ENCODE assay signal across 1 cellular context in the genomic region with DNA sequence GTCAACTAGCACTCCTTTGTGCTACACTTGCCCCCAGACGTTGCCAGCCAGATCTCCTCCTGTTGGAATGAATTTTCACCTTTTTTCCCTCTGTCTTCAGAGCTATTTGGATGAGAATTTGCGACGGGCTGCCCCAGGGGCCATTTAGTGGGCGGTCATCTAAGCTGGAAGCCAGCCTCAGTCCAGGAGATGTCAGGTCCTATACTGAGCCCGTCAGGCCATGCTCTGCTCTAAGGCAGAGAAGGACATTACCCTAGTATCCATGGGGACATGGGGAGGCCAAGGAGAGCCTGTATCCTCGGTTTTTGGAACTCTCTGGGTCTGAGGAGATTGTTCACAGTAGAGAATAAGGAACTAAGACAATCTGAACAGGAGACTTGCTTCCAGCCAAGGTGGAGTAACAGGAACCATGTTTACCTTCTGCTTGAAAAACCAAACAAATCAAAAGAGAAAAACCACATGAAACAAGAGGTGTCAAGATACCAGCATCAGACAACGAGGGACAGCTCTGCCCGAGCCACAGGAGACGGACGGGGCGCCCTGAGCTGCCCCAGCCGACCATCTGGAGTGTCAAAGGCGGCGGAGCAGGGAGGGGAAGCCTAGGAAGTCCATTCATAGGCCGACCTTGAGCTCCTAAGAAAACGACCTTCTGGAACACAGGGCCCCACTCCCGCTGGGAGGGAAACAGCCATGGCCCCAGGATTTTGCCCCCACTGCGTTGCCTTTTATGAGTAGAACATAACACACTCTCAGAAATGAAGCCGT.
TF ChIP-seq lines count a peak whose summit lies in the region.

No MANE protein-coding gene starts in this region.

TF ChIP-seq in IMR-90, 13 proteins besides CTCF, POLR2A, EP300 and RAD21:
- TF ChIP-seq, protein P1, sequence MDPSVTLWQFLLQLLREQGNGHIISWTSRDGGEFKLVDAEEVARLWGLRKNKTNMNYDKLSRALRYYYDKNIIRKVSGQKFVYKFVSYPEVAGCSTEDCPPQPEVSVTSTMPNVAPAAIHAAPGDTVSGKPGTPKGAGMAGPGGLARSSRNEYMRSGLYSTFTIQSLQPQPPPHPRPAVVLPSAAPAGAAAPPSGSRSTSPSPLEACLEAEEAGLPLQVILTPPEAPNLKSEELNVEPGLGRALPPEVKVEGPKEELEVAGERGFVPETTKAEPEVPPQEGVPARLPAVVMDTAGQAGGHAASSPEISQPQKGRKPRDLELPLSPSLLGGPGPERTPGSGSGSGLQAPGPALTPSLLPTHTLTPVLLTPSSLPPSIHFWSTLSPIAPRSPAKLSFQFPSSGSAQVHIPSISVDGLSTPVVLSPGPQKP (IDR thresholded peaks at IDR 0.05; ENCODE audit: borderline replicate concordance, low read depth, low read length): no peak
- TF ChIP-seq CEBPB (IDR thresholded peaks at IDR 0.05; ENCODE audit: low read depth, low read length) (no peak), RCOR1 (IDR thresholded peaks at IDR 0.05; ENCODE audit: insufficient replicate concordance, low read length) (no peak), NFE2L2 (IDR thresholded peaks at IDR 0.05; ENCODE audit: low read depth, low read length) (no peak), FOS (IDR thresholded peaks at IDR 0.05; ENCODE audit: low read depth, low read length) (no peak), RFX5 (IDR thresholded peaks at IDR 0.05; ENCODE audit: low read depth, low read length) (no peak), BHLHE40 (IDR thresholded peaks at IDR 0.05; ENCODE audit: low read depth, low read length) (no peak), MAZ (IDR thresholded peaks at IDR 0.05; ENCODE audit: borderline replicate concordance, low read depth, low read length) (no peak), CHD1 (IDR thresholded peaks at IDR 0.05; ENCODE audit: low read depth, low read length) (no peak), SMC3 (IDR thresholded peaks at IDR 0.05; ENCODE audit: low read depth, low read length) (no peak), MAFK (IDR thresholded peaks at IDR 0.05; ENCODE audit: low read depth, low read length) (no peak), MXI1 (IDR thresholded peaks at IDR 0.05; ENCODE audit: borderline replicate concordance, low read depth, low read length) (no peak)
- TF ChIP-seq, protein P2, sequence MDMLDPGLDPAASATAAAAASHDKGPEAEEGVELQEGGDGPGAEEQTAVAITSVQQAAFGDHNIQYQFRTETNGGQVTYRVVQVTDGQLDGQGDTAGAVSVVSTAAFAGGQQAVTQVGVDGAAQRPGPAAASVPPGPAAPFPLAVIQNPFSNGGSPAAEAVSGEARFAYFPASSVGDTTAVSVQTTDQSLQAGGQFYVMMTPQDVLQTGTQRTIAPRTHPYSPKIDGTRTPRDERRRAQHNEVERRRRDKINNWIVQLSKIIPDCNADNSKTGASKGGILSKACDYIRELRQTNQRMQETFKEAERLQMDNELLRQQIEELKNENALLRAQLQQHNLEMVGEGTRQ (IDR thresholded peaks at IDR 0.05; ENCODE audit: low read depth, low read length): no peak
